19 cellular contexts compared by ENCODE assay signal in the genomic region with DNA sequence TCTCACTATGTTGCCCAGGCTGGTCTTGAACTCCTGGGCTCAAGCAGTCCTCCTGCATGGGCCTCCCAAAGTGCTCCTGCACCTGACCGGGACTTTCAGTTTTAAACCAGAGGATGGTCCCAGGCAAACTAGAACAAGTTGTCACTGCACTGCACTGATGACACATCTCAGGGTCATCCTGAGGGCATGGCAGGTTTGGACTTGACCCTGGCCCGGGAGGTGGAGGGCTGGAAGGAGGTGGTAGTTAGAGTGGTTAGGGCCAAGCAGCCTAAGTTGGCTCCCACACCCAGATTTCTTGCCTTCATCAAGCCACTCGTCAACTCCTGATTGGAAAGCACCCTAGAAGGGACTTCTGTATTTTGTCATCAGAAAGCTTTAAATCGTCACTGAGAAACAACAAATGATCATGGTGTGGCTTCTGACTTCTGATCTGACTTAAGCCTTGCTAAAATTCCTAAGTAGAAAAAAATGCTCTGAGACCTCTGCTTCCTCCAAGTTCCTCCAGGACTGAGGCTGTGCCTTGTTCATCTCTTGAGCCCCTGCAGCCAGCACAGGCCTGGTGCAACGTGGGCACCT. TPM values are rescaled to one million over a fixed set of nuclear protein-coding genes. Genes with fewer than 3 reads are reported as not detected.
DNase-seq lines count a peak whose midpoint lies in the region; ATAC-seq, FAIRE-seq and TF ChIP-seq lines count a peak whose summit lies in the region.
"Had no signal": no experiment of that assay in that cellular context is flagged by ENCODE, and none has a peak within 500 bp of the region (broad histone marks: within the 10 kb centered on the region; RNA-seq: fewer than 3 reads in every experiment).

No MANE protein-coding gene starts in this region.

- dilution Hi-C loops in mammary epithelial cell (cut with HindIII; ENCODE audit: low sequenced_read_pairs) = no loop called here

- H3K36me3 ChIP-seq in mammary epithelial cell (ENCODE audit: insufficient read depth, low read length) = peaks cover 8% of the 10 kb centered on the region
- H3K36me3 ChIP-seq in HepG2 (replicated peaks in 1 of 2; ENCODE audit: control insufficient read depth in 1 of 2, insufficient read depth in 2 of 2, low read length in 2 of 2) = peaks cover 32 to 74% of the 10 kb centered on the region in 2 experiments
- no peaks in the 10 kb centered on the region for H3K36me3 ChIP-seq in colonic mucosa
- H3K36me3 ChIP-seq: BE2C had no signal

- CTCF ChIA-PET in mammary epithelial cell (lab: Charles Lee; ENCODE audit: low non-redundant PET) = no interaction called here
- CTCF ChIA-PET in HepG2 (lab: Yijun Ruan, JAX; ENCODE audit: low intra/inter-chr PET ratio, low total read pairs) = no interaction called here

- TF ChIP-seq RAD21 in HepG2 (CRISPR knock-in tag; IDR thresholded peaks at IDR 0.05) = no peak

- FAIRE-seq in GM12892 (lab: Jason Lieb, UNC) = peak; percentile 44
- no peak for FAIRE-seq in HepG2 (lab: Jason Lieb, UNC)

- H3K9me3 ChIP-seq in mammary epithelial cell (replicated peaks; ENCODE audit: insufficient read depth, low read length) (no peaks in the 10 kb centered on the region), HepG2 (ENCODE audit: low read length) (no peaks in the 10 kb centered on the region), colonic mucosa (no peaks in the 10 kb centered on the region)
- H3K9me3 ChIP-seq: BE2C had no signal

- H3K4me2 ChIP-seq in mammary epithelial cell (ENCODE audit: insufficient read depth, low read depth, low read length) (no peak overlapping the region), HepG2 (ENCODE audit: low read depth, low read length) (no peak overlapping the region)
- H3K4me2 ChIP-seq: GM23338 had no signal

- BruUV-seq in mammary epithelial cell (replicated peaks; lab: Mats Ljungman, UMichigan) = no TSS peak
- BruUV-seq in HepG2 (replicated peaks; lab: Mats Ljungman, UMichigan) = no TSS peak

- H3K4me1 ChIP-seq in mammary epithelial cell (ENCODE audit: insufficient read depth, low read length) = peaks cover 11% of the 10 kb centered on the region
- peaks cover 13% of the 10 kb centered on the region for H3K4me1 ChIP-seq in HepG2 (ENCODE audit: insufficient read depth, low read length)
- no peaks in the 10 kb centered on the region for H3K4me1 ChIP-seq in colonic mucosa
- H3K4me1 ChIP-seq: BE2C had no signal

- no peak for TF ChIP-seq EP300 in HepG2 (IDR thresholded peaks at IDR 0.05; ENCODE audit: low read depth in 2 of 2, low read length in 2 of 2)
- no peak for TF ChIP-seq EP300 in HepG2 (CRISPR knock-in tag; IDR thresholded peaks at IDR 0.05; ENCODE audit: borderline replicate concordance)

- peak; percentile 76 for ATAC-seq in HG03378 (IDR thresholded peaks at IDR 0.05; ENCODE audit: unreplicated experiment)
- ATAC-seq in HepG2 = no peak
- no peak for ATAC-seq in GM21825 (IDR thresholded peaks at IDR 0.05; ENCODE audit: unreplicated experiment)
- ATAC-seq in activated CD4-positive, CD25-positive, alpha-beta regulatory T cell treated with anti-CD3 and anti-CD28 coated beads, Interleukin-2, amount 50 U/mL, for 24 hours = no peak
- ATAC-seq: CD8-positive, alpha-beta T cell; GM23338; Panc1 had no signal

- intact Hi-C loops in mammary epithelial cell (cut with micrococcal nuclease) = no loop called here
- intact Hi-C loops in HepG2 (cut with micrococcal nuclease; ENCODE audit: unreplicated experiment) = no loop called here
- intact Hi-C loops in colonic mucosa (cut with DNase I) = no loop called here

- no peak for TF ChIP-seq POLR2A in GM12892 (IDR thresholded peaks at IDR 0.05; ENCODE audit: low read depth, low read length)
- no peak for TF ChIP-seq POLR2A in HepG2 (IDR thresholded peaks at IDR 0.05; ENCODE audit: insufficient read depth in 1 of 2, low read depth in 2 of 2, low read length in 2 of 2)

- DNase-seq in GM12892 (ENCODE audit: insufficient read length) (no peak), mammary epithelial cell (peak; percentile 70), HepG2 (ENCODE audit: low spot score) (no peak), DMS79 (lab: John Stamatoyannopoulos, UW) (no peak), colonic mucosa (no peak)
- DNase-seq: BE2C; CD8-positive, alpha-beta T cell; MM.1S; NCI-H1105; NCI-H187 treated with DMSO at 0.1 percent for 48 hours; NCI-H2171 treated with DMSO at 0.1 percent for 48 hours; NCI-H510A; NCI-H82; SIG-M5 had no signal

- TF ChIP-seq CTCF in mammary epithelial cell (conservative IDR thresholded peaks at IDR 0.05 in 1 of 2, IDR thresholded peaks at IDR 0.05 in 1 of 2; ENCODE audit: extremely low read depth in 1 of 2, insufficient read depth in 1 of 2, low read depth in 1 of 2, low read length in 2 of 2) (no peak), HepG2 (CRISPR knock-in tag; IDR thresholded peaks at IDR 0.05) (no peak), colonic mucosa (IDR thresholded peaks at IDR 0.05) (no peak)

- in situ Hi-C loops in mammary epithelial cell (cut with MboI; ENCODE audit: low sequenced_read_pairs in 2 of 2) (no loop called here), HepG2 (cut with HindIII; ENCODE audit: extremely low pct_ligation_motif_present, low pct_unique_long_range_greater_than_20kb) (no loop called here)

- H3K79me2 ChIP-seq in mammary epithelial cell (ENCODE audit: insufficient read depth, low read length) (no peaks in the 10 kb centered on the region), HepG2 (ENCODE audit: insufficient read depth, low read length) (no peaks in the 10 kb centered on the region)

- H3K27ac ChIP-seq in mammary epithelial cell (ENCODE audit: insufficient read depth, low read depth, low read length) (no peak overlapping the region), HepG2 (ENCODE audit: extremely low read length, insufficient read depth, low read length) (no peak overlapping the region), colonic mucosa (no peak overlapping the region)

- WGBS in mammary epithelial cell (ENCODE audit: low coverage, missing lambda C conversion rate) = 22% methylated on average over 4 of the region's 5 CpGs
- 92% methylated on average over 5 of the region's 5 CpGs for WGBS in HepG2 (ENCODE audit: low lambda C conversion rate)

- H3K27me3 ChIP-seq in mammary epithelial cell (ENCODE audit: insufficient read depth, low read length) (peaks cover 2% of the 10 kb centered on the region), HepG2 (ENCODE audit: control insufficient read depth in 1 of 2, insufficient read depth in 2 of 2, low read length in 2 of 2) (no peaks in the 10 kb centered on the region), colonic mucosa (no peaks in the 10 kb centered on the region)
- H3K27me3 ChIP-seq: BE2C had no signal

- H3K9ac ChIP-seq in mammary epithelial cell (ENCODE audit: insufficient read depth, low read length) (no peak overlapping the region), HepG2 (ENCODE audit: insufficient read depth, low read depth, low read length) (no peak overlapping the region), colonic mucosa (ENCODE audit: low read depth in 2 of 2, low read length in 2 of 2) (no peak overlapping the region)

- H2AFZ ChIP-seq in mammary epithelial cell (ENCODE audit: low read depth, low read length) = no peak overlapping the region
- H2AFZ ChIP-seq in HepG2 (ENCODE audit: low read length) = no peak overlapping the region
- H2AFZ ChIP-seq: GM23338 had no signal

- H4K20me1 ChIP-seq in mammary epithelial cell (ENCODE audit: insufficient read depth, low read length) (no peaks in the 10 kb centered on the region), HepG2 (ENCODE audit: insufficient read depth, low read length) (no peaks in the 10 kb centered on the region)

- H3K4me3 ChIP-seq in mammary epithelial cell (replicated peaks in 1 of 3; ENCODE audit: insufficient read depth in 1 of 3, low read depth in 2 of 3, low read length in 3 of 3) (no peak overlapping the region), HepG2 (replicated peaks in 1 of 3; ENCODE audit: insufficient read depth in 1 of 3, low read depth in 2 of 3, low read length in 3 of 3) (no peak overlapping the region), colonic mucosa (no peak overlapping the region)
- H3K4me3 ChIP-seq: GM23338 had no signal

- POLR2A ChIA-PET in HepG2 (lab: Yijun Ruan, JAX) = no interaction called here

TF ChIP-seq in HepG2, 621 proteins besides CTCF, POLR2A, EP300 and RAD21:
- TF ChIP-seq RARA (CRISPR knock-in tag; IDR thresholded peaks at IDR 0.05) = peak; percentile 43; the same call in 1 of the 2 replicates
- TF ChIP-seq RNF2 (conservative IDR thresholded peaks at IDR 0.05; ENCODE audit: low read depth) = no peak
- TF ChIP-seq ZFP36L2 (CRISPR knock-in tag; IDR thresholded peaks at IDR 0.05) = no peak

RNA-seq across cellular contexts. Expression of a gene that starts 43.5 kb away (rescaled TPM):
- 0.51 TPM for polyA plus RNA-seq in GM12892 (2012; ENCODE audit: missing spikeins)
- 10 to 100 TPM; 18.8 to 33.3 TPM for total RNA-seq in mammary epithelial cell
- 66.0 TPM for polyA plus RNA-seq in mammary epithelial cell
- polyA minus RNA-seq in mammary epithelial cell = 42.4 TPM
- total RNA-seq in HepG2 (2016; rRNA removed; fragmentation: Illumina TruSeq; extraction: Trizol) = 13.4 and 24.6 TPM in 2 replicates
- 9.2 and 9.9 TPM in 2 replicates for total RNA-seq in HepG2 (2016; cell fraction: cytosol; rRNA removed; fragmentation: Illumina TruSeq; extraction: Trizol; ENCODE audit: low read depth)
- total RNA-seq in HepG2 (2016; cell fraction: insoluble cytoplasmic fraction; rRNA removed; fragmentation: Illumina TruSeq; extraction: Trizol) = 11.7 and 21.4 TPM in 2 replicates
- 11.9 and 13.5 TPM in 2 replicates for total RNA-seq in HepG2 (2016; cell fraction: membrane; rRNA removed; fragmentation: Illumina TruSeq; extraction: Trizol)
- total RNA-seq in HepG2 (2016; cell fraction: nucleus; rRNA removed; fragmentation: Illumina TruSeq; extraction: Trizol) = 17.1 and 22.3 TPM in 2 replicates
- polyA plus RNA-seq in HepG2 (2011; rRNA removed) = 84.4 and 91.2 TPM in 2 replicates
- polyA plus RNA-seq in HepG2 (2011; cell fraction: cytosol; rRNA removed) = 59.1 and 63.8 TPM in 2 replicates
- polyA plus RNA-seq in HepG2 (2011; cell fraction: nucleus; rRNA removed) = 25.3 and 26.7 TPM in 2 replicates
- 79.6 and 88.1 TPM in 2 replicates for polyA plus RNA-seq in HepG2 (2012)
- 25.1 and 29.9 TPM in 2 replicates for polyA plus RNA-seq in HepG2 (2016; cell fraction: cytosol; fragmentation: Illumina TruSeq; extraction: Trizol; ENCODE audit: low read depth)
- 19.9 and 21.5 TPM in 2 replicates for polyA plus RNA-seq in HepG2 (2016; cell fraction: insoluble cytoplasmic fraction; fragmentation: Illumina TruSeq; extraction: Trizol; ENCODE audit: low read depth)
- 20.0 and 21.7 TPM in 2 replicates for polyA plus RNA-seq in HepG2 (2016; cell fraction: membrane; fragmentation: Illumina TruSeq; extraction: Trizol; ENCODE audit: low read depth)
- polyA plus RNA-seq in HepG2 (2016; cell fraction: nucleus; fragmentation: Illumina TruSeq; extraction: Trizol; ENCODE audit: insufficient read depth, low read depth) = 44.6 and 45.3 TPM in 2 replicates
- 185 and 354 TPM in 2 replicates for polyA minus RNA-seq in HepG2 (2011; rRNA and poly(A)+ RNA removed; ENCODE audit: low replicate concordance)
- polyA minus RNA-seq in HepG2 (2011; cell fraction: cytosol; rRNA and poly(A)+ RNA removed) = 33.1 and 45.3 TPM in 2 replicates
- polyA minus RNA-seq in HepG2 (2011; cell fraction: nucleus; rRNA and poly(A)+ RNA removed) = 34.7 and 36.2 TPM in 2 replicates
- 100 to 1,000 TPM; 113 to 133 TPM for total RNA-seq in colonic mucosa
- total RNA-seq: CD8-positive, alpha-beta T cell had no signal
